9 cellular contexts compared by ENCODE assay signal in the genomic region with DNA sequence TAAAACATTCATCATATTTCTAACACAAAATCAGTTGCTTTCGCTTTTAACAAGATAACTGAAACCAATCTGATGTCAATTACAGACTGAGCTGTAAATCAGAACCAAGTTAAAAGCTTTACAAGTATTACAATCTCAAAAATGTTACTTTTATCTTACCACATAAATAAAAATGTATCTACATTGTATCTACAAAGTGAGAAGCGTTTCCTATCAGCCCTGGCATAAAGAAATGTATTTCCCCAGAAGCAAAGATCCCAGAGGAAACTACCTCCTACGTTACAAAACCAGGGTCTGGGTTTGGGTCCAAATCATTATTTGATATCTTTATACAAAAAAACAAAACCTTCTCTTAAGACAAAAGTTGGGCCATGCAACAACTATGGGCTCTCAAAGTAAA. TPM values are rescaled to one million over a fixed set of nuclear protein-coding genes. Genes with fewer than 3 reads are reported as not detected.
DNase-seq lines count a peak whose midpoint lies in the region; ATAC-seq and TF ChIP-seq lines count a peak whose summit lies in the region.
"Had no signal": no experiment of that assay in that cellular context is flagged by ENCODE, and none has a peak within 500 bp of the region (broad histone marks: within the 10 kb centered on the region; RNA-seq: fewer than 3 reads in every experiment).

No MANE protein-coding gene starts in this region.

- POLR2A ChIA-PET in activated CD4-positive, alpha-beta T cell treated with anti-CD3 and anti-CD28 coated beads, Interleukin-2, amount 10 ng/mL, durations not matched to agents 7 days and 5 days (lab: Charles Lee): no interaction called here

- peak overlapping the region; percentile 79 for H3K4me3 Mint-ChIP-seq in activated CD4-positive, alpha-beta T cell treated with anti-CD3 and anti-CD28 coated beads, Interleukin-2, amount 10 ng/mL, durations not matched to agents 7 days and 5 days

- H3K27ac ChIP-seq in left lung: peak overlapping the region; percentile 95 to 96
- peak overlapping the region; percentile 100 for H3K27ac ChIP-seq in suprapubic skin

- H3K36me3 ChIP-seq in left lung: no peaks in the 10 kb centered on the region
- H3K36me3 ChIP-seq in suprapubic skin: no peaks in the 10 kb centered on the region

- TF ChIP-seq EP300 in suprapubic skin (IDR thresholded peaks at IDR 0.05): no peak

- H3K27me3 ChIP-seq in left lung (no peaks in the 10 kb centered on the region), suprapubic skin (no peaks in the 10 kb centered on the region)

- CTCF ChIA-PET in activated CD4-positive, alpha-beta T cell treated with anti-CD3 and anti-CD28 coated beads, Interleukin-2, amount 10 ng/mL, durations not matched to agents 7 days and 5 days (lab: Charles Lee): interaction anchor here (0.9 kb wide), 1 partner anchor 43 kb away, joined by 3 read pairs; no protein-coding TSS in a partner anchor

- H3K4me1 Mint-ChIP-seq in activated CD4-positive, alpha-beta T cell treated with anti-CD3 and anti-CD28 coated beads, Interleukin-2, amount 10 ng/mL, durations not matched to agents 7 days and 5 days: peaks cover 44% of the 10 kb centered on the region

- H3K27me3 Mint-ChIP-seq in activated CD4-positive, alpha-beta T cell treated with anti-CD3 and anti-CD28 coated beads, Interleukin-2, amount 10 ng/mL, durations not matched to agents 7 days and 5 days: no peaks in the 10 kb centered on the region

- 14% methylated on average over 3 of the region's 3 CpGs for WGBS in suprapubic skin

- in situ Hi-C loops in astrocyte of the cerebellum (cut with HindIII; ENCODE audit: low sequenced_read_pairs): no loop called here

- DNase-seq in activated CD4-positive, alpha-beta T cell treated with anti-CD3 and anti-CD28 coated beads, Interleukin-2, amount 10 ng/mL, durations not matched to agents 7 days and 5 days: no peak
- DNase-seq in activated CD4-positive, alpha-beta T cell treated with anti-CD3 and anti-CD28 coated beads for 1 hour: no peak
- no peak for DNase-seq in astrocyte of the cerebellum (ENCODE audit: low read depth)
- no peak for DNase-seq in left lung
- no peak for DNase-seq in suprapubic skin (ENCODE audit: low spot score in 2 of 2)
- no peak for DNase-seq in NCI-H128 (lab: John Stamatoyannopoulos, UW; ENCODE audit: unreplicated experiment)
- DNase-seq in T-helper 9 cell: no peak
- DNase-seq: NCI-H2227 treated with DMSO at 0.1 percent for 48 hours had no signal

- TF ChIP-seq POLR2A in suprapubic skin (IDR thresholded peaks at IDR 0.05): no peak

- intact Hi-C loops in left lung (cut with DNase I): no loop called here

- peak overlapping the region; percentile 46 for H3K27ac Mint-ChIP-seq in activated CD4-positive, alpha-beta T cell treated with anti-CD3 and anti-CD28 coated beads, Interleukin-2, amount 10 ng/mL, durations not matched to agents 7 days and 5 days

- H3K9me3 ChIP-seq in left lung (no peaks in the 10 kb centered on the region), suprapubic skin (no peaks in the 10 kb centered on the region)

- no peak for TF ChIP-seq CTCF in astrocyte of the cerebellum (IDR thresholded peaks at IDR 0.05; ENCODE audit: low read depth, low read length, missing control alignments)
- no peak for TF ChIP-seq CTCF in left lung (IDR thresholded peaks at IDR 0.05)
- TF ChIP-seq CTCF in suprapubic skin (IDR thresholded peaks at IDR 0.05): no peak

- peaks cover 6% of the 10 kb centered on the region for H3K36me3 Mint-ChIP-seq in activated CD4-positive, alpha-beta T cell treated with anti-CD3 and anti-CD28 coated beads, Interleukin-2, amount 10 ng/mL, durations not matched to agents 7 days and 5 days (ENCODE audit: low read depth)

- ATAC-seq in left lung (no peak), GM21786 (IDR thresholded peaks at IDR 0.05; ENCODE audit: unreplicated experiment) (no peak)

- H3K9me3 Mint-ChIP-seq in activated CD4-positive, alpha-beta T cell treated with anti-CD3 and anti-CD28 coated beads, Interleukin-2, amount 10 ng/mL, durations not matched to agents 7 days and 5 days: no peaks in the 10 kb centered on the region

- H3K4me3 ChIP-seq in astrocyte of the cerebellum (ENCODE audit: low read depth, low read length): peak overlapping the region; percentile 40
- peak overlapping the region; percentile 19 to 90 for H3K4me3 ChIP-seq in left lung
- peak overlapping the region; percentile 100 for H3K4me3 ChIP-seq in suprapubic skin

- H3K4me1 ChIP-seq in left lung (peaks cover 9 to 56% of the 10 kb centered on the region in 2 donors), suprapubic skin (peaks cover 67% of the 10 kb centered on the region)

RNA-seq across cellular contexts. Expression of a gene that starts 2.6 kb away (rescaled TPM):
- 10 to 100 TPM; 12.6 to 14.2 TPM for total RNA-seq in activated CD4-positive, alpha-beta T cell treated with anti-CD3 and anti-CD28 coated beads, Interleukin-2, amount 10 ng/mL, durations not matched to agents 7 days and 5 days
- total RNA-seq in left lung (10 to 100 TPM; 31.5 to 43.4 TPM), suprapubic skin (10 to 100 TPM; 26.9 to 74.9 (median 30.2) TPM)

Comparison
In these comparisons a context has a peak if more than half of its experiments do, and no peak if none do; other contexts are left out.
1. H3K4me3 ChIP-seq: peak in every context shown above with its lines; median percentile 100 in suprapubic skin; 54 in left lung; 40 in astrocyte of the cerebellum.